ENCODE assay signal across 9 cellular contexts in the genomic region with DNA sequence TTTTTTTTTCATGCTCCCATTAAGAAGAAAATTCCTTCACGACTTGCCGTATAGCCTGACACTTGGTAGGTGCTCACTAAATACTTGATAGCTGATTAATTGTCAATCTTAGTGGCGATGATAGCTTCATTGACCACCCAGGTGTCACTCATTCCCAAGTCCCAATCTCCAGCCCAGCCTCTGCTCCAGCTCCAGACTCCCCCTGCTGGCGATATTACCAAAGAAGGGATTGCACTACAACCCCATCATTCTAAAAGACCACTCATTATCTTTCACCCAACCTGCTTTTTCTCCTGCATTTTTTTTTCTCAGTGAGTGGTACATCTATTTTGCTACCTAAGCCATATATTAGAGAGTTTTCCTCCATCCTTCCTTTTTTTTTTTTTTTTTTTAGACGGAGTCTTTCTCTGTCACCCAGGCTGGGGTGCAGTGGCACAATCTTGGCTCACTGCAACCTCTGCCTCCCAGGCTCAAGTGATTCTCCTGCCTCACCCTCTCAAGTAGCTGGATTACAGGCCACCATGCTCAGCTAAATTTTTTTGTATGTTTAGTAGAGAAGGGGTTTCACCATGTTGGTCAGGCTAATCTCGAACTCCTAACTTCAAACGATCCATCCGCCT. TPM values are rescaled to one million over a fixed set of nuclear protein-coding genes. Genes with fewer than 3 reads are reported as not detected.
DNase-seq lines count a peak whose midpoint lies in the region; ATAC-seq lines count a peak whose summit lies in the region.
"Had no signal": no experiment of that assay in that cellular context is flagged by ENCODE, and none has a peak within 500 bp of the region (broad histone marks: within the 10 kb centered on the region; RNA-seq: fewer than 3 reads in every experiment).

No MANE protein-coding gene starts in this region.

- H3K36me3 Mint-ChIP-seq in activated naive CD4-positive, alpha-beta T cell treated with anti-CD3 and anti-CD28 coated beads, Interleukin-2, amount 50 U/mL, for 72 hours: no peaks in the 10 kb centered on the region

- WGBS in right cardiac atrium: 45% methylated on average over 8 of the region's 8 CpGs

- ATAC-seq in activated CD4-positive, CD25-positive, alpha-beta regulatory T cell treated with anti-CD3 and anti-CD28 coated beads, Interleukin-2, amount 50 U/mL, for 24 hours: no peak
- ATAC-seq in HG03354 (IDR thresholded peaks at IDR 0.05; ENCODE audit: poor library complexity, severe bottlenecking, unreplicated experiment): peak; percentile 66
- peak; percentile 61 to 63 for ATAC-seq in activated naive CD4-positive, alpha-beta T cell treated with anti-CD3 and anti-CD28 coated beads, Interleukin-2, amount 50 U/mL, for 72 hours
- ATAC-seq in right cardiac atrium: peak; percentile 38 to 75
- no peak for ATAC-seq in HG02840 (IDR thresholded peaks at IDR 0.05; ENCODE audit: low FRiP score, unreplicated experiment)

- intact Hi-C loops in right cardiac atrium (cut with DNase I): loop anchor here in 2 of 4 donors (5.0 to 10.0 kb wide), 2 partner anchors 269 to 277 kb away; no protein-coding TSS in a partner anchor

- H3K9me3 Mint-ChIP-seq in activated naive CD4-positive, alpha-beta T cell treated with anti-CD3 and anti-CD28 coated beads, Interleukin-2, amount 50 U/mL, for 72 hours: no peaks in the 10 kb centered on the region

- H3K27ac ChIP-seq in right cardiac atrium (ENCODE audit: low read length): no peak overlapping the region

- peak; percentile 21 for DNase-seq in activated CD4-positive, CD25-positive, alpha-beta regulatory T cell treated with anti-CD3 and anti-CD28 coated beads, Interleukin-2, amount 50 U/mL, for 16 hours (ENCODE audit: low read depth, low spot score)
- peak; percentile 44 for DNase-seq in OCI-M1 (lab: John Stamatoyannopoulos, UW)
- DNase-seq in activated naive CD4-positive, alpha-beta T cell treated with anti-CD3 and anti-CD28 coated beads, Interleukin-2, amount 50 U/mL, for 72 hours (ENCODE audit: low spot score in 2 of 2): peak in 1 of 2 donors; percentile 58
- peak; percentile 30 to 59 (median 57) for DNase-seq in right cardiac atrium
- peak; percentile 10 to 30 (median 18) for DNase-seq in stimulated activated CD4-positive, alpha-beta T cell treated with anti-CD3 and anti-CD28 coated beads, Interleukin-1b, Interleukin-23, amount 100 ng/mL, for 24 hours (ENCODE audit: low read depth in 4 of 4, low spot score in 1 of 4)

- H3K4me1 ChIP-seq in right cardiac atrium (ENCODE audit: control insufficient read depth, insufficient read depth, low read length): no peaks in the 10 kb centered on the region

- no peaks in the 10 kb centered on the region for H3K9me3 ChIP-seq in right cardiac atrium (ENCODE audit: control insufficient read depth, low read length)

- H3K27me3 ChIP-seq in right cardiac atrium (ENCODE audit: control insufficient read depth, insufficient read depth): no peaks in the 10 kb centered on the region

- H3K27ac Mint-ChIP-seq in activated naive CD4-positive, alpha-beta T cell treated with anti-CD3 and anti-CD28 coated beads, Interleukin-2, amount 50 U/mL, for 72 hours: no peak overlapping the region

- H3K4me3 ChIP-seq in right cardiac atrium (ENCODE audit: low read length): no peak overlapping the region

RNA-seq across cellular contexts. Expression of a gene that starts 19.5 kb away (rescaled TPM):
- 10 to 100 TPM; 24.6 to 25.0 TPM for total RNA-seq in activated naive CD4-positive, alpha-beta T cell treated with anti-CD3 and anti-CD28 coated beads, Interleukin-2, amount 50 U/mL, for 72 hours
- 10 to 100 TPM; 17.0 to 22.2 (median 19.9) TPM for total RNA-seq in right cardiac atrium
- 7.4 TPM for polyA plus RNA-seq in right cardiac atrium

RNA-seq across cellular contexts. Expression of a gene that starts 20.6 kb away (rescaled TPM):
- total RNA-seq in activated naive CD4-positive, alpha-beta T cell treated with anti-CD3 and anti-CD28 coated beads, Interleukin-2, amount 50 U/mL, for 72 hours: not detected
- not detected for total RNA-seq in right cardiac atrium
- not detected for polyA plus RNA-seq in right cardiac atrium
- total RNA-seq: urinary bladder had no signal
- polyA plus RNA-seq: urinary bladder had no signal

RNA-seq across cellular contexts. Expression of a gene that starts 41.3 kb away (rescaled TPM):
- 10 to 100 TPM; 24.2 to 27.7 TPM for total RNA-seq in activated naive CD4-positive, alpha-beta T cell treated with anti-CD3 and anti-CD28 coated beads, Interleukin-2, amount 50 U/mL, for 72 hours
- total RNA-seq in right cardiac atrium: 10 to 100 TPM; 54.8 to 65.7 (median 63.6) TPM
- 36.6 TPM for polyA plus RNA-seq in right cardiac atrium

Comparison
In these comparisons a context has a peak if more than half of its experiments do, and no peak if none do; other contexts are left out.
1. ATAC-seq: peak in HG03354 (single experiment), activated naive CD4-positive, alpha-beta T cell treated with anti-CD3 and anti-CD28 coated beads, Interleukin-2, amount 50 U/mL, for 72 hours (2 of 2) and right cardiac atrium (2 of 2); none in activated CD4-positive, CD25-positive, alpha-beta regulatory T cell treated with anti-CD3 and anti-CD28 coated beads, Interleukin-2, amount 50 U/mL, for 24 hours (0 of 2) and HG02840 (single experiment).